ENCODE assay signal across 10 cellular contexts in genomic region chr7:155514296-155514695, GRCh38. TPM values are rescaled to one million over a fixed set of nuclear protein-coding genes. Genes with fewer than 3 reads are reported as not detected.
"Had no signal": no experiment of that assay in that cellular context is flagged by ENCODE, and none has a peak within 500 bp of the region (broad histone marks: within the 10 kb centered on the region; RNA-seq: fewer than 3 reads in every experiment).

No MANE protein-coding gene starts in this region.

- H3K4me2 ChIP-seq: KMS-11 had no signal

- DNase-seq: IMR-90, KBM-7, KG1 had no signal

- H3K27ac ChIP-seq: HL-60, KMS-11 had no signal

- H3K9ac ChIP-seq: KMS-11 had no signal

- FAIRE-seq: HepG2, HTR-8/SVneo had no signal

- H3K27ac Mint-ChIP-seq: IgD-negative memory B cell had no signal

- ATAC-seq: HepG2 had no signal

- H3K4me3 Mint-ChIP-seq: IgD-negative memory B cell had no signal

RNA-seq across cellular contexts. Expression of gene CNPY1, which starts 32.1 kb away (rescaled TPM):
- total RNA-seq: HepG2, HT-29, HT1080, IMR-90 had no signal
- polyA plus RNA-seq: HepG2, IgD-negative memory B cell, IMR-90 had no signal

RNA-seq across cellular contexts. Expression of gene EN2, which starts 56.4 kb away (rescaled TPM):
- total RNA-seq: HepG2, HT-29, HT1080, IMR-90 had no signal
- polyA plus RNA-seq: HepG2, IgD-negative memory B cell, IMR-90 had no signal
